15 cellular contexts compared by ENCODE assay signal in the genomic region with DNA sequence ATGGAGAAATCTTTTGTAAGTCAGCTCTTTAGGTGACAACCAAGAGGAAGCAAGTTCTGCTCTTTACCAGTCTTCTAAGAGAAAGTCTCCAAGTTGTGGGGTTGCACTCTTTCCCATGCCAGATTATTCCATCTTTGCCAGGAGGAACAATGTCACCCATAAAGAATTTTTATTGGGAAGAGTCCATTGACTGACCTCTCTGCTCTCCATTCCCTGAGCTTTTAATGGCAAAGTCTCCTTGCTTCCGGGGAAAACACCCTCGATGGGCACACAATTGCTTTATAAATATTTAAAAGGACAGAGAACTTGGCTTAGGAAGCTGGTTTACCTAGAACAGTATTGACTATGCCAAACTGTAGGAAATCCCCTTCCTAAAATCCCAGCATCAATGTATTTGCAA. TPM values are rescaled to one million over a fixed set of nuclear protein-coding genes. Genes with fewer than 3 reads are reported as not detected.
DNase-seq lines count a peak whose midpoint lies in the region; ATAC-seq and TF ChIP-seq lines count a peak whose summit lies in the region.
"Had no signal": no experiment of that assay in that cellular context is flagged by ENCODE, and none has a peak within 500 bp of the region (broad histone marks: within the 10 kb centered on the region; RNA-seq: fewer than 3 reads in every experiment).

No MANE protein-coding gene starts in this region.

- H2AFZ ChIP-seq in PC-3 (ENCODE audit: low read length) = no peak overlapping the region

- H3K4me3 ChIP-seq in left ventricle myocardium inferior = no peak overlapping the region
- H3K4me3 ChIP-seq in PC-3 (ENCODE audit: low read length) = no peak overlapping the region
- H3K4me3 ChIP-seq in mucosa of descending colon = no peak overlapping the region
- H3K4me3 ChIP-seq: BLaER1 had no signal

- H3K9me2 ChIP-seq in PC-3 (replicated peaks; ENCODE audit: low read length) = no peaks in the 10 kb centered on the region

- ATAC-seq in PC-3 = peak; percentile 83
- ATAC-seq in mucosa of descending colon = peak; percentile 64

- no peaks in the 10 kb centered on the region for H3F3A ChIP-seq in PC-3 (ENCODE audit: low read length, unreplicated experiment)

- H3K4me2 ChIP-seq in PC-3 (ENCODE audit: low read length) = 0 out of 2 replicates have a peak overlapping the region, but pooled peaks have one; percentile 4
- H3K4me2 ChIP-seq: BLaER1 had no signal

- H3K79me2 ChIP-seq in PC-3 (ENCODE audit: low read length) = no peaks in the 10 kb centered on the region

- POLR2A ChIA-PET in PC-3 (lab: Charles Lee; ENCODE audit: unreplicated experiment) = no interaction called here

- no peaks in the 10 kb centered on the region for H3K4me1 ChIP-seq in left ventricle myocardium inferior
- peaks cover 10% of the 10 kb centered on the region; the same call in 1 of the 2 replicates for H3K4me1 ChIP-seq in PC-3 (ENCODE audit: insufficient read depth, low read length)
- H3K4me1 ChIP-seq in mucosa of descending colon (ENCODE audit: low read depth) = peaks cover 7% of the 10 kb centered on the region
- H3K4me1 ChIP-seq: BLaER1 had no signal

- CTCF ChIA-PET in PC-3 (lab: Charles Lee) = no interaction called here

- TF ChIP-seq CTCF in left ventricle myocardium inferior (IDR thresholded peaks at IDR 0.05; ENCODE audit: borderline replicate concordance) = no peak
- no peak for TF ChIP-seq CTCF in PC-3 (conservative IDR thresholded peaks at IDR 0.05; ENCODE audit: low read depth, low read length)
- no peak for TF ChIP-seq CTCF in mucosa of descending colon (IDR thresholded peaks at IDR 0.05)

- no peaks in the 10 kb centered on the region for H3K36me3 ChIP-seq in left ventricle myocardium inferior
- no peaks in the 10 kb centered on the region for H3K36me3 ChIP-seq in PC-3 (ENCODE audit: low read depth, low read length)
- no peaks in the 10 kb centered on the region for H3K36me3 ChIP-seq in mucosa of descending colon (ENCODE audit: low read depth)
- H3K36me3 ChIP-seq: BLaER1 had no signal

- H3K27me3 ChIP-seq in left ventricle myocardium inferior (ENCODE audit: low read depth) (no peaks in the 10 kb centered on the region), PC-3 (ENCODE audit: low read length) (no peaks in the 10 kb centered on the region)
- H3K27me3 ChIP-seq: BLaER1 had no signal

- no TSS peak for BruUV-seq in PC-3 (replicated peaks; lab: Mats Ljungman, UMichigan)

- H3K27ac ChIP-seq in left ventricle myocardium inferior (replicated peaks) = peak overlapping the region; percentile 21
- H3K27ac ChIP-seq in PC-3 (ENCODE audit: low read length) = no peak overlapping the region
- H3K27ac ChIP-seq: BLaER1 had no signal

- intact Hi-C loops in left ventricle myocardium inferior (cut with micrococcal nuclease) (no loop called here), cardiac septum (cut with DNase I) (no loop called here), PC-3 (cut with micrococcal nuclease) (no loop called here), mucosa of descending colon (cut with DNase I, micrococcal nuclease) (no loop called here)

- H3K9ac ChIP-seq in PC-3 (ENCODE audit: low read length) = no peak overlapping the region
- H3K9ac ChIP-seq: BLaER1 had no signal

- H3K9me3 ChIP-seq in left ventricle myocardium inferior (replicated peaks) (no peaks in the 10 kb centered on the region), PC-3 (ENCODE audit: low read length) (no peaks in the 10 kb centered on the region), mucosa of descending colon (no peaks in the 10 kb centered on the region)
- H3K9me3 ChIP-seq: BLaER1 had no signal

- H4K20me1 ChIP-seq in PC-3 (ENCODE audit: low read length) = no peaks in the 10 kb centered on the region
- H4K20me1 ChIP-seq: BLaER1 had no signal

- DNase-seq in left ventricle myocardium inferior (no peak), cardiac septum (ENCODE audit: low spot score) (no peak), PC-3 (peak; percentile 59), mucosa of descending colon (no peak), T-helper 1 cell (no peak), medulla oblongata (ENCODE audit: extremely low spot score) (no peak)
- DNase-seq in activated CD4-positive, alpha-beta T cell treated with anti-CD3 and anti-CD28 coated beads for 48 hours = no peak
- DNase-seq: 8988T; CD4-positive, alpha-beta memory T cell; DMS153; DMS79; GF-D8; GOT3; H9 had no signal

RNA-seq across cellular contexts. Expression of a gene that starts 19.9 kb away (rescaled TPM):
- 65.0 TPM for total RNA-seq in left ventricle myocardium inferior
- total RNA-seq in cardiac septum = 59.7 TPM
- total RNA-seq in PC-3 (2014; rRNA removed) = 90.1 and 117 TPM in 2 replicates
- 100 to 1,000 TPM in 1 of 3 donors, 10 to 100 TPM in 2; 84.7 to 111 (median 86.8) TPM for total RNA-seq in mucosa of descending colon
